9 cellular contexts compared by ENCODE assay signal in genomic region chr3:9786825-9787654, GRCh38. TPM values are rescaled to one million over a fixed set of nuclear protein-coding genes. Genes with fewer than 3 reads are reported as not detected.
A peak's percentile ranks its signal among the peaks of the same experiment; 100 is the strongest.
DNase-seq lines count a peak whose midpoint lies in the region; ATAC-seq and TF ChIP-seq lines count a peak whose summit lies in the region.
"Had no signal": no experiment of that assay in that cellular context is flagged by ENCODE, and none has a peak within 500 bp of the region (broad histone marks: within the 10 kb centered on the region; RNA-seq: fewer than 3 reads in every experiment).

No MANE protein-coding gene starts in this region.

- CTCF ChIA-PET in activated CD4-positive, alpha-beta memory T cell treated with anti-CD3 and anti-CD28 coated beads for 36 hours (lab: Charles Lee), result interaction anchor here (0.9 to 1.2 kb wide), 3 partner anchors 9 to 10 kb away, joined by 3 to 6 read pairs (median 3); no protein-coding TSS in a partner anchor

- no peaks in the 10 kb centered on the region for H3K27me3 Mint-ChIP-seq in activated CD4-positive, alpha-beta memory T cell treated with anti-CD3 and anti-CD28 coated beads for 36 hours

- peak overlapping the region; percentile 91 for H3K27ac Mint-ChIP-seq in activated CD4-positive, alpha-beta memory T cell treated with anti-CD3 and anti-CD28 coated beads for 36 hours

- TF ChIP-seq CTCF in C4-2B (conservative IDR thresholded peaks at IDR 0.05) (peak; percentile 63; the same call in 1 of the 2 replicates), GM20000 (IDR thresholded peaks at IDR 0.05; ENCODE audit: extremely low read depth, missing control alignments) (peak; percentile 16)

- H3K27ac ChIP-seq in C4-2B, result no peak overlapping the region

- H3K36me3 Mint-ChIP-seq in activated CD4-positive, alpha-beta memory T cell treated with anti-CD3 and anti-CD28 coated beads for 36 hours, result peaks cover 71% of the 10 kb centered on the region

- peak overlapping the region; percentile 11 for H3K4me3 Mint-ChIP-seq in activated CD4-positive, alpha-beta memory T cell treated with anti-CD3 and anti-CD28 coated beads for 36 hours

- no peaks in the 10 kb centered on the region for H3K9me3 Mint-ChIP-seq in activated CD4-positive, alpha-beta memory T cell treated with anti-CD3 and anti-CD28 coated beads for 36 hours

- H3K4me1 Mint-ChIP-seq in activated CD4-positive, alpha-beta memory T cell treated with anti-CD3 and anti-CD28 coated beads for 36 hours (ENCODE audit: low read depth), result peaks cover 59% of the 10 kb centered on the region

- intact Hi-C loops in activated CD4-positive, alpha-beta memory T cell treated with anti-CD3 and anti-CD28 coated beads for 36 hours (cut with micrococcal nuclease), result loop anchor here (1.0 kb wide), 1 partner anchor 9 kb away; no protein-coding TSS in a partner anchor
- intact Hi-C loops in left colon (cut with DNase I, micrococcal nuclease), result no loop called here

- ATAC-seq in HG02938 (IDR thresholded peaks at IDR 0.05; ENCODE audit: unreplicated experiment), result no peak
- ATAC-seq in left colon, result no peak

- no peak for DNase-seq in GM20000 (ENCODE audit: low spot score)
- peak; percentile 41 for DNase-seq in activated CD4-positive, alpha-beta memory T cell treated with anti-CD3 and anti-CD28 coated beads for 36 hours
- peak; percentile 63 for DNase-seq in iPS-NIHi11 (ENCODE audit: low spot score)
- DNase-seq in KG1 (lab: John Stamatoyannopoulos, UW), result no peak
- DNase-seq in DMS114 treated with DMSO at 0.1 percent for 48 hours (lab: John Stamatoyannopoulos, UW; ENCODE audit: unreplicated experiment), result no peak
- no peak for DNase-seq in left colon
- DNase-seq: NCI-H1092 had no signal

- POLR2A ChIA-PET in activated CD4-positive, alpha-beta memory T cell treated with anti-CD3 and anti-CD28 coated beads for 36 hours (lab: Charles Lee), result interaction anchor here (1.2 kb wide), 1 partner anchor 9 kb away, joined by 9 read pairs; no protein-coding TSS in a partner anchor

RNA-seq across cellular contexts. Expression of gene TADA3, which starts 5.2 kb away (rescaled TPM):
- 10 to 100 TPM; 86.9 to 92.1 TPM for total RNA-seq in activated CD4-positive, alpha-beta memory T cell treated with anti-CD3 and anti-CD28 coated beads for 36 hours
- total RNA-seq in left colon, result 10 to 100 TPM; 54.1 to 67.0 TPM

RNA-seq across cellular contexts. Expression of gene ARPC4, which starts 5.8 kb away (rescaled TPM):
- total RNA-seq in activated CD4-positive, alpha-beta memory T cell treated with anti-CD3 and anti-CD28 coated beads for 36 hours, result 100 to 1,000 TPM; 237 to 240 TPM
- 100 to 1,000 TPM; 215 to 222 TPM for total RNA-seq in left colon

RNA-seq across cellular contexts. Expression of gene CAMK1, which starts 17.3 kb away (rescaled TPM):
- 10 to 100 TPM; 48.2 to 51.9 TPM for total RNA-seq in activated CD4-positive, alpha-beta memory T cell treated with anti-CD3 and anti-CD28 coated beads for 36 hours
- total RNA-seq in left colon, result 10 to 100 TPM in 1 of 2 donors, 1 to 10 TPM in 1; 8.2 to 10.9 TPM

RNA-seq across cellular contexts. Expression of gene TTLL3, which starts 23.0 kb away (rescaled TPM):
- 10 to 100 TPM; 49.6 to 49.7 TPM for total RNA-seq in activated CD4-positive, alpha-beta memory T cell treated with anti-CD3 and anti-CD28 coated beads for 36 hours
- total RNA-seq in left colon, result 10 to 100 TPM; 40.2 to 47.1 TPM

RNA-seq across cellular contexts. Expression of gene OGG1, which starts 37.3 kb away (rescaled TPM):
- total RNA-seq in activated CD4-positive, alpha-beta memory T cell treated with anti-CD3 and anti-CD28 coated beads for 36 hours, result 10 to 100 TPM; 35.7 to 36.5 TPM
- 10 to 100 TPM; 23.8 to 25.0 TPM for total RNA-seq in left colon

Comparison
In these comparisons a context has a peak if more than half of its experiments do, and no peak if none do; other contexts are left out.
1. DNase-seq: peak in activated CD4-positive, alpha-beta memory T cell treated with anti-CD3 and anti-CD28 coated beads for 36 hours (single experiment) and iPS-NIHi11 (single experiment); none in GM20000 (single experiment), KG1 (single experiment), DMS114 treated with DMSO at 0.1 percent for 48 hours (single experiment) and left colon (0 of 2).
2. RNA of gene CAMK1, which starts 17.3 kb away (total RNA-seq): 48.2 to 51.9 TPM in activated CD4-positive, alpha-beta memory T cell treated with anti-CD3 and anti-CD28 coated beads for 36 hours; 8.2 to 10.9 TPM in left colon; every median in the first group is over 4 times any median in the second.